Comparison of ENCODE assay signal across 8 cellular contexts in the genomic region with DNA sequence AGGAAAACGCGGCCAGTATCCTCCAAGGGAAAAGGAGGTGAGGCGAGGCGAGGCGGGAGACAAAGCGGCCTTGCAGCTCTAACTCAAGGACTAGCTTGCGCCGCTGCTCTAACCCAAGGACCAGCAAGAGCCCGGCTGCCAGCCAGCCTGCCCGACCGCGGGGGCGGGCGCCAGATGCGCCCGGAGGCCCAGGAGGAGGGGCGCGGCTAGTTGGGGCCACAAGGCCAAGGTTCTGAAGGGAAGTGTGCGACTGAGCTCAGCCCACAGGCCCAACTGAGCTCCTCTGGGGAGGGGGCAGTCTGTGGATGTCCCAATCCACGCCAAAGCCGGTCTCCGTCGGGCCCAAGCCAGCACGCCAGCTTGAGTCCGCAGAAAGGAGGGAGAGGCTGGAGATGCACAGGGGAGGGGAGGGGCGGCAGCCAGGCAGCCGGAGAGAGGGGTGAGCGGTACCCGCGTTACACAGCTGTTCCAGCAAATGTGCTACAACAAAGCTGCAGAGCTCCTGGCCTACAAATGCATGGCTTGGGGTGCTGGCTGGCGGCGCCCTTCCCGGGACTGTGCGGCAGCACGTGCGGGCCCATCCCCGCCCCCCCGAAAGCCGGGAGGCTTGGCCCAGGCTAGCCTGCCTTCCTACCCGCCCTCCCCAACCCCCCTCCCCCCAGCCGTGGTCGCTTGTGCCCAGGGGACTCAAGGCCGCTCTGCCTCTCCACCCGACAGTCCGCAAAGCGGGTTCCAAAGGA. TPM values are rescaled to one million over a fixed set of nuclear protein-coding genes. Genes with fewer than 3 reads are reported as not detected.
A peak's percentile ranks its signal among the peaks of the same experiment; 100 is the strongest.
DNase-seq lines count a peak whose midpoint lies in the region; ATAC-seq and TF ChIP-seq lines count a peak whose summit lies in the region.

No MANE protein-coding gene starts in this region.

- no peaks in the 10 kb centered on the region for H3K27me3 Mint-ChIP-seq in activated CD8-positive, alpha-beta memory T cell treated with anti-CD3 and anti-CD28 coated beads, Interleukin-2, amount 10 ng/mL, durations not matched to agents 7 days and 5 days
- H3K27me3 Mint-ChIP-seq in naive thymus-derived CD8-positive, alpha-beta T cell, result no peaks in the 10 kb centered on the region

- CTCF ChIA-PET in activated CD8-positive, alpha-beta memory T cell treated with anti-CD3 and anti-CD28 coated beads, Interleukin-2, amount 10 ng/mL, durations not matched to agents 7 days and 5 days (lab: Charles Lee), result no interaction called here

- no peaks in the 10 kb centered on the region for H3K9me2 ChIP-seq in Loucy (replicated peaks; ENCODE audit: low read depth, low read length)

- H3K9me3 Mint-ChIP-seq in activated CD8-positive, alpha-beta memory T cell treated with anti-CD3 and anti-CD28 coated beads, Interleukin-2, amount 10 ng/mL, durations not matched to agents 7 days and 5 days (ENCODE audit: low read depth), result no peaks in the 10 kb centered on the region
- peaks cover 0 to 2% (median 0%) of the 10 kb centered on the region in 9 donors for H3K9me3 Mint-ChIP-seq in naive thymus-derived CD8-positive, alpha-beta T cell

- peak overlapping the region; percentile 83 for H2AFZ ChIP-seq in Loucy (ENCODE audit: low read length)

- H3K4me2 ChIP-seq in Loucy (ENCODE audit: low read depth, low read length, poor library complexity, severe bottlenecking), result peak overlapping the region; percentile 80

- no peak overlapping the region for H3K27ac Mint-ChIP-seq in activated CD8-positive, alpha-beta memory T cell treated with anti-CD3 and anti-CD28 coated beads, Interleukin-2, amount 10 ng/mL, durations not matched to agents 7 days and 5 days
- peak overlapping the region in 6 of 10 donors; percentile 34 to 71 (median 66) for H3K27ac Mint-ChIP-seq in naive thymus-derived CD8-positive, alpha-beta T cell

- no peak for TF ChIP-seq EP300 in upper lobe of left lung (IDR thresholded peaks at IDR 0.05)

- peaks cover 3% of the 10 kb centered on the region; the same call in 1 of the 2 replicates for H3F3A ChIP-seq in Loucy (ENCODE audit: low read depth)

- TF ChIP-seq CTCF in Loucy (conservative IDR thresholded peaks at IDR 0.05; ENCODE audit: low read length), result no peak
- no peak for TF ChIP-seq CTCF in fibroblast of mammary gland (conservative IDR thresholded peaks at IDR 0.05; ENCODE audit: control insufficient read depth, insufficient read depth, low read depth, low read length)
- TF ChIP-seq CTCF in upper lobe of left lung (IDR thresholded peaks at IDR 0.05), result no peak

- POLR2A ChIA-PET in naive thymus-derived CD8-positive, alpha-beta T cell (lab: Charles Lee), result interaction anchor here (0.6 to 1.7 kb wide), 3 partner anchors 191 to 1204 kb away, joined by 3 to 9 read pairs (median 7); a partner anchor contains a TSS

- peak overlapping the region; percentile 95 for H3K9ac ChIP-seq in Loucy (ENCODE audit: low read depth, low read length, poor library complexity, severe bottlenecking)

- H3K27ac ChIP-seq in upper lobe of left lung, result peak overlapping the region; percentile 75 to 90 (median 86)

- no peaks in the 10 kb centered on the region for H3K36me3 Mint-ChIP-seq in activated CD8-positive, alpha-beta memory T cell treated with anti-CD3 and anti-CD28 coated beads, Interleukin-2, amount 10 ng/mL, durations not matched to agents 7 days and 5 days
- peaks cover 0 to 2% (median 0%) of the 10 kb centered on the region in 3 donors for H3K36me3 Mint-ChIP-seq in naive thymus-derived CD8-positive, alpha-beta T cell

- DNase-seq in EL (peak; percentile 36), fibroblast of mammary gland (ENCODE audit: low read depth) (peak; percentile 28), upper lobe of left lung (peak; percentile 29 to 83), kidney glomerular epithelial cell (lab: John Stamatoyannopoulos, UW) (no peak)
- peak; percentile 41 for DNase-seq in activated CD8-positive, alpha-beta memory T cell treated with anti-CD3 and anti-CD28 coated beads, Interleukin-2, amount 10 ng/mL, durations not matched to agents 7 days and 5 days
- DNase-seq in naive thymus-derived CD8-positive, alpha-beta T cell, result peak in 6 of 10 donors; percentile 1 to 26 (median 15)

- no peak for TF ChIP-seq POLR2A in upper lobe of left lung (IDR thresholded peaks at IDR 0.05)

- peak overlapping the region; percentile 80 for H3K4me3 Mint-ChIP-seq in activated CD8-positive, alpha-beta memory T cell treated with anti-CD3 and anti-CD28 coated beads, Interleukin-2, amount 10 ng/mL, durations not matched to agents 7 days and 5 days
- H3K4me3 Mint-ChIP-seq in naive thymus-derived CD8-positive, alpha-beta T cell, result peak overlapping the region; percentile 80 to 98 (median 92)

- 0 to 33% methylated on average over 11 to 39 of the region's 46 CpGs for WGBS in upper lobe of left lung, 2 donors

- H3K36me3 ChIP-seq in Loucy (ENCODE audit: insufficient read depth, low read length), result no peaks in the 10 kb centered on the region
- H3K36me3 ChIP-seq in upper lobe of left lung, result no peaks in the 10 kb centered on the region

- peaks cover 21% of the 10 kb centered on the region for H3K4me1 ChIP-seq in Loucy (ENCODE audit: insufficient read depth, low read length, poor library complexity, severe bottlenecking)
- H3K4me1 ChIP-seq in upper lobe of left lung, result peaks cover 4 to 22% (median 8%) of the 10 kb centered on the region in 4 donors

- H3K79me2 ChIP-seq in Loucy (ENCODE audit: insufficient read depth, low read length), result peaks cover 14% of the 10 kb centered on the region

- H3K4me1 Mint-ChIP-seq in activated CD8-positive, alpha-beta memory T cell treated with anti-CD3 and anti-CD28 coated beads, Interleukin-2, amount 10 ng/mL, durations not matched to agents 7 days and 5 days, result peaks cover 9% of the 10 kb centered on the region
- H3K4me1 Mint-ChIP-seq in naive thymus-derived CD8-positive, alpha-beta T cell, result peaks cover 12 to 26% (median 14%) of the 10 kb centered on the region in 4 donors

- peak; percentile 4 for ATAC-seq in GM21619 (IDR thresholded peaks at IDR 0.05; ENCODE audit: unreplicated experiment)
- no peak for ATAC-seq in activated CD8-positive, alpha-beta memory T cell treated with anti-CD3 and anti-CD28 coated beads, Interleukin-2, amount 10 ng/mL, durations not matched to agents 7 days and 5 days
- ATAC-seq in naive thymus-derived CD8-positive, alpha-beta T cell, result peak; percentile 5 to 11
- ATAC-seq in upper lobe of left lung (ENCODE audit: low FRiP score in 2 of 2), result peak; percentile 1 to 31

- H3K27me3 ChIP-seq in Loucy (ENCODE audit: insufficient read depth, low read length, poor library complexity, severe bottlenecking) (no peaks in the 10 kb centered on the region), upper lobe of left lung (peaks cover 0 to 3% (median 0%) of the 10 kb centered on the region in 4 donors)

- H4K20me1 ChIP-seq in Loucy (ENCODE audit: insufficient read depth, low read length, poor library complexity, severe bottlenecking), result no peaks in the 10 kb centered on the region

- no peaks in the 10 kb centered on the region for H3K9me3 ChIP-seq in Loucy (ENCODE audit: insufficient read depth, low read depth, low read length)
- no peaks in the 10 kb centered on the region for H3K9me3 ChIP-seq in upper lobe of left lung

- H3K4me3 ChIP-seq in Loucy (ENCODE audit: low read length, poor library complexity, severe bottlenecking) (peak overlapping the region; percentile 84), fibroblast of mammary gland (ENCODE audit: control insufficient read depth, low read depth, low read length) (peak overlapping the region; percentile 54), upper lobe of left lung (peak overlapping the region; percentile 33 to 83 (median 64))

RNA-seq across cellular contexts. Expression of a gene that starts 0.6 kb away (rescaled TPM):
- 1 to 10 TPM; 3.6 to 4.1 TPM for total RNA-seq in activated CD8-positive, alpha-beta memory T cell treated with anti-CD3 and anti-CD28 coated beads, Interleukin-2, amount 10 ng/mL, durations not matched to agents 7 days and 5 days
- 1 to 10 TPM; 6.4 to 6.5 TPM for total RNA-seq in naive thymus-derived CD8-positive, alpha-beta T cell
- polyA plus RNA-seq in naive thymus-derived CD8-positive, alpha-beta T cell, result under 1 TPM in 2 of 3 donors, not detected in 1; 0.02 to 0.21 TPM
- 1 to 10 TPM; 3.3 to 5.5 (median 3.9) TPM for total RNA-seq in upper lobe of left lung

RNA-seq across cellular contexts. Expression of a gene that starts 25.5 kb away (rescaled TPM):
- total RNA-seq in activated CD8-positive, alpha-beta memory T cell treated with anti-CD3 and anti-CD28 coated beads, Interleukin-2, amount 10 ng/mL, durations not matched to agents 7 days and 5 days, result under 1 TPM in 1 of 2 experiments, not detected in 1; 0.33 TPM
- total RNA-seq in naive thymus-derived CD8-positive, alpha-beta T cell, result under 1 TPM; 0.29 to 0.30 TPM
- under 1 TPM; 0.13 to 0.53 (median 0.35) TPM for polyA plus RNA-seq in naive thymus-derived CD8-positive, alpha-beta T cell
- total RNA-seq in upper lobe of left lung, result under 1 TPM in 3 of 6 donors, not detected in 3; 0.29 to 0.46 (median 0.34) TPM
